Comparison of ENCODE assay signal across 9 cellular contexts in genomic region chr9:20558609-20559016, GRCh38.
DNase-seq lines count a peak whose midpoint lies in the region; ATAC-seq and TF ChIP-seq lines count a peak whose summit lies in the region.
"Had no signal": no experiment of that assay in that cellular context is flagged by ENCODE, and none has a peak within 500 bp of the region (broad histone marks: within the 10 kb centered on the region; RNA-seq: fewer than 3 reads in every experiment).

No MANE protein-coding gene starts in this region.

- TF ChIP-seq CTCF in neural progenitor cell (IDR thresholded peaks at IDR 0.05): no peak

- H3K4me3 ChIP-seq in HUES48 (ENCODE audit: low read depth, low read length): no peak overlapping the region
- no peak overlapping the region for H3K4me3 ChIP-seq in neural progenitor cell
- H3K4me3 ChIP-seq: skin epidermis had no signal

- peaks cover 33% of the 10 kb centered on the region for H3K4me1 Mint-ChIP-seq in neural progenitor cell

- H4K20me1 ChIP-seq in neural progenitor cell (ENCODE audit: low read depth): peaks cover 14% of the 10 kb centered on the region

- H3K9me3 ChIP-seq in HUES48 (ENCODE audit: control insufficient read depth, insufficient read depth, low read length) (no peaks in the 10 kb centered on the region), neural progenitor cell (ENCODE audit: low read depth) (no peaks in the 10 kb centered on the region)

- H2AFZ ChIP-seq in neural progenitor cell (replicated peaks): no peak overlapping the region

- H3K27me3 ChIP-seq in HUES48 (ENCODE audit: control insufficient read depth, insufficient read depth, low read length) (no peaks in the 10 kb centered on the region), neural progenitor cell (no peaks in the 10 kb centered on the region)

- peak overlapping the region; percentile 73 for H3K27ac ChIP-seq in HUES48 (ENCODE audit: low read depth, low read length)
- H3K27ac ChIP-seq in neural progenitor cell: no peak overlapping the region
- H3K27ac ChIP-seq: skin epidermis had no signal

- H3K9me3 Mint-ChIP-seq in neural progenitor cell: no peaks in the 10 kb centered on the region

- H3K36me3 ChIP-seq in HUES48 (ENCODE audit: control insufficient read depth, insufficient read depth, low read length): no peaks in the 10 kb centered on the region
- no peaks in the 10 kb centered on the region for H3K36me3 ChIP-seq in neural progenitor cell

- H3K9ac ChIP-seq in HUES48 (ENCODE audit: low read depth, low read length) (no peak overlapping the region), neural progenitor cell (no peak overlapping the region)

- no peak overlapping the region for H3K27ac Mint-ChIP-seq in neural progenitor cell

- H3K4me2 ChIP-seq in neural progenitor cell: no peak overlapping the region

- H3K79me2 ChIP-seq in neural progenitor cell (ENCODE audit: low read depth): no peaks in the 10 kb centered on the region

- no peaks in the 10 kb centered on the region for H3K36me3 Mint-ChIP-seq in neural progenitor cell

- no peaks in the 10 kb centered on the region for H3F3A ChIP-seq in neural progenitor cell (ENCODE audit: low read depth)

- no peak overlapping the region for H3K4me3 Mint-ChIP-seq in neural progenitor cell

- H3K4me1 ChIP-seq in HUES48 (ENCODE audit: control insufficient read depth, insufficient read depth, low read length) (peaks cover 28% of the 10 kb centered on the region), neural progenitor cell (peaks cover 7% of the 10 kb centered on the region)

- ATAC-seq in GM18502 (IDR thresholded peaks at IDR 0.05; ENCODE audit: poor library complexity, unreplicated experiment) (no peak), GM21576 (IDR thresholded peaks at IDR 0.05; ENCODE audit: unreplicated experiment) (no peak)

- no peaks in the 10 kb centered on the region for H3K27me3 Mint-ChIP-seq in neural progenitor cell (ENCODE audit: insufficient read depth, low read depth)

- DNase-seq in DMS79 treated with DMSO at 0.1 percent for 48 hours (lab: John Stamatoyannopoulos, UW) (peak; percentile 65), amniotic epithelial cell (ENCODE audit: low read depth) (peak; percentile 74), neural progenitor cell (ENCODE audit: low spot score) (peak; percentile 4), SW 1271 (lab: John Stamatoyannopoulos, UW) (no peak), DMS153 treated with DMSO at 0.1 percent for 48 hours (lab: John Stamatoyannopoulos, UW; ENCODE audit: unreplicated experiment) (no peak)

Comparison
In these comparisons a context has a peak if more than half of its experiments do, and no peak if none do; other contexts are left out.
1. DNase-seq: peak in DMS79 treated with DMSO at 0.1 percent for 48 hours (single experiment), amniotic epithelial cell (single experiment) and neural progenitor cell (single experiment); none in SW 1271 (0 of 2) and DMS153 treated with DMSO at 0.1 percent for 48 hours (single experiment).